ENCODE assay signal across 18 cellular contexts in the genomic region with DNA sequence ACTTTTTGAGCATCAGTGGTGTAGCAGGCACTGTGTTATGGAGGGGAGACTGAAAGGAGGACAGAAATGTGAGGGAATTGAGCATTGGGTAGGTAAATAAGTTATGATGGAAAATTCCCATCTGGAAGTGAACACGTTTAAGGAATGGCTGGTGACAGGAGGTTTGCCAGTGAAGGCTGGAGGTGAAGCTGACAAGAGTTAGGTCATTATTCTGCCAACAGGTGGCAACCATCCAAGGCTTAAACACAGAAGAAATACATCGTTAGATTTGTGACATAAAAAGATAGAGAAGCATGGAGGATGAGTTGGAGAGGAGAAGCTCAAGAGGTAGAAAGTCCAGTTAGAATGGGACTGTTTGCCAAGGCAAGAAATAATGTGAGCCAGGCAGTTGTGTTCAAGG.
"Had no signal": no experiment of that assay in that cellular context is flagged by ENCODE, and none has a peak within 500 bp of the region (broad histone marks: within the 10 kb centered on the region; RNA-seq: fewer than 3 reads in every experiment).

No MANE protein-coding gene starts in this region.

- H2AFZ ChIP-seq: hepatocyte had no signal

- H3K4me3 ChIP-seq: colonic mucosa, hepatocyte, lower lobe of right lung, upper lobe of right lung had no signal

- ATAC-seq: foreskin keratinocyte; left cardiac atrium; lower lobe of right lung; natural killer cell; stimulated activated naive B cell treated with anti-CD40 and anti-IgM and Interleukin-4, amounts not matched to agents 10 μg/mL and 1 μg/mL and 100 μg/mL, for 72 hours; upper lobe of right lung had no signal

- H3K9me3 ChIP-seq: colonic mucosa, lower lobe of right lung, upper lobe of right lung had no signal

- H3K27me3 ChIP-seq: brain microvascular endothelial cell, colonic mucosa, foreskin keratinocyte, hepatocyte, upper lobe of right lung had no signal

- DNase-seq: activated CD4-positive, alpha-beta T cell treated with anti-CD3 and anti-CD28 coated beads, Interleukin-2, amount 50 U/mL, for 1 hour; activated CD4-positive, CD25-positive, alpha-beta regulatory T cell treated with anti-CD3 and anti-CD28 coated beads, Interleukin-2, amount 50 U/mL, for 72 hours; activated CD8-positive, alpha-beta memory T cell treated with anti-CD3 and anti-CD28 coated beads, Interleukin-2, amount 50 U/mL, for 4 hours; activated effector memory CD4-positive, alpha-beta T cell treated with Interleukin-2 at 50 U/mL for 16 hours; activated naive CD4-positive, alpha-beta T cell treated with anti-CD3 and anti-CD28 coated beads, Interleukin-2, amount 50 U/mL, for 16 hours; activated T-cell treated with anti-CD3 and anti-CD28 coated beads, Interleukin-2, amount 50 U/mL, for 48 hours; aorta; brain microvascular endothelial cell; colonic mucosa; foreskin keratinocyte; left cardiac atrium; lower lobe of right lung; natural killer cell; nucleus accumbens; posterior cingulate gyrus; stimulated activated naive B cell treated with anti-CD40 and anti-IgM and Interleukin-4, amounts not matched to agents 10 μg/mL and 1 μg/mL and 100 μg/mL, for 72 hours; upper lobe of right lung had no signal

- H3K79me2 ChIP-seq: hepatocyte had no signal

- H3K4me2 ChIP-seq: hepatocyte had no signal

- H3K36me3 ChIP-seq: brain microvascular endothelial cell, colonic mucosa, lower lobe of right lung, upper lobe of right lung had no signal

- H3K4me1 ChIP-seq: colonic mucosa, foreskin keratinocyte, lower lobe of right lung, upper lobe of right lung had no signal

- H3K27ac ChIP-seq: brain microvascular endothelial cell, colonic mucosa, foreskin keratinocyte, hepatocyte, lower lobe of right lung, upper lobe of right lung had no signal
